8 cellular contexts compared by ENCODE assay signal in the genomic region with DNA sequence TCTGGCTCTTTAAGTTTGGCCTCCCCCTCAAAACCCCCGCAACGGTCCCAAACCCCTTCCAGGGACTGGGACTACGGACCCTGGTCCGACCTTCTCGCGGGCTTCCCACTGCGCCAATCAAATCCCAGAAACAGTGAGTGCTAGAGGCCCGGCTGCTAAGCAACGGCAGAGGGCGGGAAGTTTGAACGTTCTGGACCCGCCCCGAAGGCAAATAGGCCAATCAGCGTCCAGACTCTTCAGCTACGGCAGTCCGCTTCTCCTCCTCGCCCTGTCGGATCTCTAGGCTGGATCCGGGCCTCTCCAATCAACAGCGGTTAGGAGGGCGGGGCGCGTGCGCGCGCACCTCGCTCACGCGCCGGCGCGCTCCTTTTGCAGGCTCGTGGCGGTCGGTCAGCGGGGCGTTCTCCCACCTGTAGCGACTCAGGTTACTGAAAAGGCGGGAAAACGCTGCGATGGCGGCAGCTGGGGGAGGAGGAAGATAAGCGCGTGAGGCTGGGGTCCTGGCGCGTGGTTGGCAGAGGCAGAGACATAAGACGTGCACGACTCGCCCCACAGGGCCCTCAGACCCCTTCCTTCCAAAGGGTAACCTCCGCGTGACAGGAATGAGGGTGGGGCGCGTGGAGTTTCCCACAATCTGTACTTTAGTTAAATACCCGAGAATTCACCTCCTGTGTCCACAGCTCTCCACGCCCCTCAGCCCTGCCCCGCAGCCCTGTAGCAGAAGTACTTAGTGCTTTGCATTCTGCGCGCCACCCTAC. TPM values are rescaled to one million over a fixed set of nuclear protein-coding genes. Genes with fewer than 3 reads are reported as not detected.
A peak's percentile ranks its signal among the peaks of the same experiment; 100 is the strongest.
DNase-seq lines count a peak whose midpoint lies in the region; ATAC-seq, FAIRE-seq and TF ChIP-seq lines count a peak whose summit lies in the region.

TSS of gene MSH5 (plus strand) at position 367 of the 758 bp plus-strand sequence. CDS start 462 bp downstream, outside the sequence.

- peak within 1 kb of the TSS; percentile 88 to 93 for H3K4me3 ChIP-seq in kidney (ENCODE audit: low read length in 2 of 2)

- peak within 1 kb of the TSS; percentile 78 to 80 for H3K9ac ChIP-seq in kidney (ENCODE audit: low read length in 2 of 2)

- no peak for TF ChIP-seq CTCF in AG09319 (IDR thresholded peaks at IDR 0.05; ENCODE audit: low read depth, low read length)
- no peak for TF ChIP-seq CTCF in kidney (IDR thresholded peaks at IDR 0.05; ENCODE audit: borderline replicate concordance, extremely low read depth, insufficient read depth)

- peak within 1 kb of the TSS; percentile 92 to 93 for H3K27ac ChIP-seq in kidney (ENCODE audit: low read depth in 2 of 2, low read length in 2 of 2)

- H3K9me3 ChIP-seq in kidney (ENCODE audit: control insufficient read depth in 1 of 2, low read length in 2 of 2) = no peaks in the 10 kb centered on the region

- no peaks in the 10 kb centered on the region for H3K36me3 ChIP-seq in kidney (ENCODE audit: control insufficient read depth in 1 of 2, insufficient read depth in 2 of 2, low read length in 2 of 2)

- ATAC-seq in GM19023 (IDR thresholded peaks at IDR 0.05; ENCODE audit: unreplicated experiment) (peak; percentile 73), HG03196 (IDR thresholded peaks at IDR 0.05; ENCODE audit: unreplicated experiment) (peak; percentile 56)

- DNase-seq in AG09319 (ENCODE audit: extremely low read depth, low read depth) = peak; percentile 97
- peak; percentile 97 for DNase-seq in NCI-H460 (ENCODE audit: extremely low read depth, low read depth)
- DNase-seq in activated CD4-positive, CD25-positive, alpha-beta regulatory T cell treated with anti-CD3 and anti-CD28 coated beads, Interleukin-2, amount 50 U/mL, for 72 hours = peak; percentile 94
- peak; percentile 93 to 98 for DNase-seq in cerebellar nuclear complex (lab: John Stamatoyannopoulos, UW)
- DNase-seq in kidney = peak; percentile 98
- peak; percentile 88 to 90 for DNase-seq in stimulated activated CD4-positive, alpha-beta T cell treated with anti-CD3 and anti-CD28 coated beads, Interleukin-15, amount 100 ng/mL, for 1 hour (ENCODE audit: low read depth in 1 of 2, low spot score in 1 of 2)

- peak; percentile 76 for FAIRE-seq in kidney (lab: Jason Lieb, UNC)

- intact Hi-C loops in kidney (cut with DNase I) = no loop called here

- peaks cover 27 to 32% of the 10 kb centered on the region in 2 donors for H3K4me1 ChIP-seq in kidney (ENCODE audit: control insufficient read depth in 1 of 2, insufficient read depth in 1 of 2, low read depth in 1 of 2, low read length in 2 of 2)

RNA-seq across cellular contexts. Expression of gene MSH5, which starts in this region (rescaled TPM):
- 18.6 and 19.8 TPM in 2 replicates for total RNA-seq in NCI-H460 (2014; rRNA removed; shearing (Covaris generic))
- 129 and 153 TPM in 2 replicates for polyA plus RNA-seq in NCI-H460 (2014; cell fraction: nucleus; rRNA removed)
- 23.7 TPM for total RNA-seq in kidney
- 14.4 TPM for polyA plus RNA-seq in kidney (ENCODE audit: insufficient read depth, low read depth, low replicate concordance)

Comparison
In these comparisons a context has a peak if more than half of its experiments do, and no peak if none do; other contexts are left out.
1. Peak in every context shown above with its lines: DNase-seq, ATAC-seq, H3K4me3 ChIP-seq and H3K27ac ChIP-seq.